20 cellular contexts compared by ENCODE assay signal in the genomic region with DNA sequence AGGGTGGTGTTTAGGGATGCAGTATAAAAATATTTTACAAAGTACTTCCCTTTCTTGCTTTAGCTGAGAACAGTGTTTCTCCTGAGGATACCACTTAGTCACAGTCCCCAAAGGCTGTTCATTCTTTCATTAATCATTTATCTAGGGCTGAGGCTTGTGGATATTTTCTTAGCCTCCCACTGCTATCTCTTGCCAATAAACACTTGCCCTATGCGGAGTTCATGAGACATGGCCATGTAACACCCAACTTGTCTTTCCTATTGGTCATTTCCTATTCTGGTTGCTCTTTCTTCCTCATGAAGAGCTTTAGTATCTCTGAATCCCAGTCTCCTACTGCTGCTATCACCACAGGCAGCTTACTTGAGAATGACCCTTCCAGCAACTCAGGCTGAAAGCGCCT.
A peak's percentile ranks its signal among the peaks of the same experiment; 100 is the strongest.
DNase-seq lines count a peak whose midpoint lies in the region; ATAC-seq, FAIRE-seq and TF ChIP-seq lines count a peak whose summit lies in the region.
"Had no signal": no experiment of that assay in that cellular context is flagged by ENCODE, and none has a peak within 500 bp of the region (broad histone marks: within the 10 kb centered on the region; RNA-seq: fewer than 3 reads in every experiment).

No MANE protein-coding gene starts in this region.

- no peak for FAIRE-seq in endothelial cell of umbilical vein (lab: Jason Lieb, UNC)
- FAIRE-seq: endometrium, GM19239 had no signal

- ATAC-seq in foreskin keratinocyte (no peak), GM21786 (IDR thresholded peaks at IDR 0.05; ENCODE audit: unreplicated experiment) (no peak), GM21447 (IDR thresholded peaks at IDR 0.05; ENCODE audit: unreplicated experiment) (no peak)
- ATAC-seq: activated CD8-positive, alpha-beta memory T cell treated with anti-CD3 and anti-CD28 coated beads, Interleukin-2, amount 10 ng/mL, durations not matched to agents 7 days and 5 days; HCT116; natural killer cell; stimulated activated naive B cell treated with anti-CD40 and anti-IgM and Interleukin-4, amounts not matched to agents 10 μg/mL and 1 μg/mL and 100 μg/mL, for 72 hours had no signal

- no peak overlapping the region for H3K27ac ChIP-seq in endothelial cell of umbilical vein (ENCODE audit: insufficient read depth, low read depth, low read length)
- no peak overlapping the region for H3K27ac ChIP-seq in foreskin keratinocyte
- H3K27ac ChIP-seq: heart right ventricle had no signal

- H3K9ac ChIP-seq in endothelial cell of umbilical vein (replicated peaks; ENCODE audit: extremely low read depth, insufficient read depth, low read length), result no peak overlapping the region

- peak; percentile 37 for DNase-seq in Daoy (ENCODE audit: low read depth)
- DNase-seq in HuH-7 (ENCODE audit: low spot score), result peak; percentile 46
- peak; percentile 53 for DNase-seq in endothelial cell of umbilical vein (ENCODE audit: low read depth, low spot score)
- peak; percentile 28 for DNase-seq in non-pigmented ciliary epithelial cell (ENCODE audit: low read depth)
- no peak for DNase-seq in foreskin keratinocyte
- DNase-seq in SIG-M5 (lab: John Stamatoyannopoulos, UW), result no peak
- DNase-seq: activated CD8-positive, alpha-beta memory T cell treated with anti-CD3 and anti-CD28 coated beads, Interleukin-2, amount 10 ng/mL, durations not matched to agents 7 days and 5 days; activated naive CD4-positive, alpha-beta T cell treated with Interleukin-2 at 50 U/mL for 16 hours; caudate nucleus; CD4-positive, CD25-positive, alpha-beta regulatory T cell; heart right ventricle; natural killer cell; NCI-H226; retina; stimulated activated naive B cell treated with anti-CD40 and anti-IgM and Interleukin-4, amounts not matched to agents 10 μg/mL and 1 μg/mL and 100 μg/mL, for 72 hours had no signal

- POLR2A ChIA-PET in endothelial cell of umbilical vein (lab: Charles Lee), result no interaction called here

- no peaks in the 10 kb centered on the region for H3K79me2 ChIP-seq in endothelial cell of umbilical vein (ENCODE audit: control insufficient read depth, insufficient read depth, low read length)

- no peak overlapping the region for H3K4me3 ChIP-seq in endothelial cell of umbilical vein (replicated peaks in 1 of 3; ENCODE audit: insufficient read depth in 1 of 3, low read depth in 1 of 3, low read length in 3 of 3)
- H3K4me3 ChIP-seq: heart right ventricle had no signal

- no peaks in the 10 kb centered on the region for H4K20me1 ChIP-seq in endothelial cell of umbilical vein (replicated peaks; ENCODE audit: control insufficient read depth, extremely low read depth, insufficient read depth, low read length)

- TF ChIP-seq POLR2A in endothelial cell of umbilical vein (IDR thresholded peaks at IDR 0.05; ENCODE audit: low read depth, low read length), result no peak

- no peak overlapping the region for H3K4me2 ChIP-seq in endothelial cell of umbilical vein (ENCODE audit: insufficient read depth, low read length)

- H2AFZ ChIP-seq in endothelial cell of umbilical vein (ENCODE audit: low read depth, low read length), result no peak overlapping the region

- dilution Hi-C loops in endothelial cell of umbilical vein (cut with MboI; ENCODE audit: extremely low pct_ligation_motif_present, low sequenced_read_pairs), result no loop called here

- CTCF ChIA-PET in endothelial cell of umbilical vein (lab: Charles Lee), result interaction anchor here (2.0 kb wide), 1 partner anchor 15 kb away, joined by 11 read pairs; no protein-coding TSS in a partner anchor

- H3K27me3 ChIP-seq in endothelial cell of umbilical vein (ENCODE audit: control insufficient read depth in 2 of 2, insufficient read depth in 2 of 2, low read length in 2 of 2), result peaks cover 0 to under 1% of the 10 kb centered on the region in 2 experiments
- H3K27me3 ChIP-seq in foreskin keratinocyte, result no peaks in the 10 kb centered on the region
- H3K27me3 ChIP-seq: heart right ventricle had no signal

- no TSS peak for BruUV-seq in endothelial cell of umbilical vein (replicated peaks; lab: Mats Ljungman, UMichigan)

- intact Hi-C loops in endothelial cell of umbilical vein (cut with micrococcal nuclease), result no loop called here

- no peaks in the 10 kb centered on the region for H3K9me3 ChIP-seq in endothelial cell of umbilical vein (replicated peaks; ENCODE audit: control insufficient read depth, insufficient read depth, low read length)

- TF ChIP-seq CTCF in endothelial cell of umbilical vein (IDR thresholded peaks at IDR 0.05; ENCODE audit: extremely low read depth in 1 of 2, insufficient read depth in 1 of 2, low read depth in 1 of 2, low read length in 2 of 2), result no peak
- TF ChIP-seq CTCF in foreskin keratinocyte (conservative IDR thresholded peaks at IDR 0.05), result no peak

- no peaks in the 10 kb centered on the region for H3K4me1 ChIP-seq in endothelial cell of umbilical vein (ENCODE audit: control insufficient read depth, extremely low read depth, insufficient read depth, low read length)
- H3K4me1 ChIP-seq in foreskin keratinocyte, result no peaks in the 10 kb centered on the region

- H3K9me1 ChIP-seq in endothelial cell of umbilical vein (replicated peaks; ENCODE audit: control insufficient read depth, extremely low read depth, insufficient read depth, low read length), result no peaks in the 10 kb centered on the region

- no peaks in the 10 kb centered on the region for H3K36me3 ChIP-seq in endothelial cell of umbilical vein (ENCODE audit: control insufficient read depth in 2 of 2, extremely low read depth in 1 of 2, insufficient read depth in 2 of 2, low read length in 2 of 2)
- H3K36me3 ChIP-seq: heart right ventricle had no signal

TF ChIP-seq in endothelial cell of umbilical vein, 7 proteins besides CTCF, POLR2A, EP300 and RAD21:
- TF ChIP-seq, protein P1, sequence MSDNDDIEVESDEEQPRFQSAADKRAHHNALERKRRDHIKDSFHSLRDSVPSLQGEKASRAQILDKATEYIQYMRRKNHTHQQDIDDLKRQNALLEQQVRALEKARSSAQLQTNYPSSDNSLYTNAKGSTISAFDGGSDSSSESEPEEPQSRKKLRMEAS (IDR thresholded peaks at IDR 0.05; ENCODE audit: insufficient read depth, insufficient read length), result no peak
- TF ChIP-seq POLR2AphosphoS5 (IDR thresholded peaks at IDR 0.05; ENCODE audit: insufficient read depth, low read depth, low read length), result no peak
- TF ChIP-seq FOS (IDR thresholded peaks at IDR 0.05; ENCODE audit: borderline replicate concordance, insufficient read depth, low read length), result no peak
- peak; percentile 41 for TF ChIP-seq GATA2 (IDR thresholded peaks at IDR 0.05; ENCODE audit: insufficient read depth, insufficient read length, low read depth, low read length)

Comparison
In these comparisons a context has a peak if more than half of its experiments do, and no peak if none do; other contexts are left out.
1. DNase-seq: peak in Daoy (single experiment), HuH-7 (single experiment), endothelial cell of umbilical vein (single experiment) and non-pigmented ciliary epithelial cell (single experiment); none in foreskin keratinocyte (0 of 2) and SIG-M5 (single experiment).